In the genomic region with DNA sequence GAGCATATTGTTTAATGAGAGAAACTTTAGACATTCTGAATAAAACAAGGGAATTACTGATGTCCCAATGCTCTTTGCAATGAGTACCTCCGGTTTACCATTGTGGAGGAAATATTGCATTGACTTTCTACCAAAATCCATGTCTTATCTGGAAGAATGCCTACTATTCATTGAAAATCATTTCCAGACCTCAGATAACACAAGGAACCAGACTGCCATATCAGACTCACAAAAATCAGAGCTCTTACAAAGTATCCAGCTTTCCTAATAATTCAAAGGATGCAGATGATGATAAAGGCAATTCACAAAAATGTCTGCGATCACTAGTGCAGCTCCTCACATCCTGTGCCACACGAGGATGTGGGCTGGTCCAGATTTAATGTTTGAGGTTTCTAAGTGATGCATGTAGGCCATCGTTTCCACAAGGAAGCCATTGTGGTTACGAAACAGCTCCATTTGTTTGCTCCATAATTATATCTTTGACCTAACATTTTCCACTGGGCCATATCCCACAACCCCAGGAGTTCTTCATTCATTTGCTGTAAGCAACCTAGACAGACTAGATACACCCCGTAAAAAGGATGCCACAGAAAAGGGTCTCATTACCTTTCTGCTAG, we compare ENCODE assay signal across 23 cellular contexts.
DNase-seq lines count a peak whose midpoint lies in the region; ATAC-seq lines count a peak whose summit lies in the region.
"Had no signal": no experiment of that assay in that cellular context is flagged by ENCODE, and none has a peak within 500 bp of the region (broad histone marks: within the 10 kb centered on the region; RNA-seq: fewer than 3 reads in every experiment).

No MANE protein-coding gene starts in this region.

- ATAC-seq in HG03442 (IDR thresholded peaks at IDR 0.05; ENCODE audit: unreplicated experiment): no peak
- no peak for ATAC-seq in HG02623 (IDR thresholded peaks at IDR 0.05; ENCODE audit: unreplicated experiment)
- ATAC-seq: GM12878, HCT116, Panc1, T-helper 17 cell had no signal

- DNase-seq in DMS153 (lab: John Stamatoyannopoulos, UW) (peak; percentile 45), DMS153 treated with DMSO at 0.1 percent for 48 hours (lab: John Stamatoyannopoulos, UW; ENCODE audit: unreplicated experiment) (no peak), HT1080 (ENCODE audit: low read depth) (peak; percentile 3), SK-MEL-5 (ENCODE audit: low read depth, low spot score) (peak; percentile 31), myocyte (ENCODE audit: low read depth) (peak; percentile 32), DMS53 (lab: John Stamatoyannopoulos, UW) (no peak)
- DNase-seq: ACHN; Calu3; CD8-positive, alpha-beta memory T cell; DMS79 treated with DMSO at 0.1 percent for 48 hours; GOT3; Kasumi-1; NCI-H1048; NCI-H1436 treated with DMSO at 0.1 percent for 48 hours; NCI-H446 treated with DMSO at 0.1 percent for 48 hours; NCI-H526 treated with DMSO at 0.1 percent for 48 hours; SW 1271; T-helper 17 cell had no signal

- in situ Hi-C loops in SK-MEL-5 (cut with HindIII; ENCODE audit: low pct_unique_long_range_greater_than_20kb, low sequenced_read_pairs): no loop called here

Comparison
In these comparisons a context has a peak if more than half of its experiments do, and no peak if none do; other contexts are left out.
1. DNase-seq: peak in DMS153 (single experiment), HT1080 (single experiment), SK-MEL-5 (single experiment) and myocyte (single experiment); none in DMS153 treated with DMSO at 0.1 percent for 48 hours (single experiment) and DMS53 (single experiment).